Comparison of ENCODE assay signal across 17 cellular contexts in the genomic region with DNA sequence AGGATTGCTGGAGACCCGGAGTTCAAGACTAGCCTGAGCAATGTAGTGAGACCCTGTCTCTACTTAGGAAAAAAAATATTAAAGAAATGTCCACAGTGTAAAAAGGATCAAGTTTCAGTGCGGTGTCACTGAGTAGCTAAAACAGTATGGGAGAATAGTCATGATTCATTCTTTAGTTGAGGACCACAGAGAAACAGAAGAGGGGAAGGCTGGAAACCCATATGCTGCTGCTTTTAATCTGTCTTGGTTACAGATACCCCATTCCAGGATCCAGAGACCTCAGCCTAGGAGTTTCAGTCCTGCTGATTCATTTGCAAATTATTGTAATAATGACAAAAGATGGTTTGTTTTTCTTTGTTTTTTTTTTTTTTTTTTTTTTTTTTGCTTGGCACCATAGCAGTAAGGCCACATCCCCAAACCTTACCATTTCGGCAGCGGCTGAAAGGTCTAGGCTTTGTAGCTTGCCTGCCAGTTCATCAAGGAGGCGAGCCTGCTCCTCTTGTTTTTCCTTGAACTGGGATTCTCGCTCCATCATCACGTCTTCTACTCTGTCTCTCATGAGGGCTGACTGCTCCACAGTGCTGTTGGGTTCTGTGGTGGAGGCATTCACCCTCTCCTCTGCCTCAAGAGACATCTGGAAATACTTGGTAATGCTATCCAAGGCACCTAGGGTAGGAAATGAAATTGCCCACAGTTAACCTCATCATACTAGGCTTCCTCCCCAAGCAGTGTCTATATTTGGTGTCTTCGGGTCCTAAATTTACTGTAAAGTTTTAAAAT. TPM values are rescaled to one million over a fixed set of nuclear protein-coding genes. Genes with fewer than 3 reads are reported as not detected.
A peak's percentile ranks its signal among the peaks of the same experiment; 100 is the strongest.
DNase-seq lines count a peak whose midpoint lies in the region; TF ChIP-seq lines count a peak whose summit lies in the region.
"Had no signal": no experiment of that assay in that cellular context is flagged by ENCODE, and none has a peak within 500 bp of the region (broad histone marks: within the 10 kb centered on the region; RNA-seq: fewer than 3 reads in every experiment).

No MANE protein-coding gene starts in this region.

- intact Hi-C loops in esophagus muscularis mucosa (cut with DNase I) = no loop called here

- CTCF ChIA-PET in activated CD4-positive, alpha-beta memory T cell treated with anti-CD3 and anti-CD28 coated beads, Interleukin-2, amount 10 ng/mL, durations not matched to agents 7 days and 5 days (lab: Charles Lee) = no interaction called here

- H2AFZ ChIP-seq in osteoblast (ENCODE audit: low read length) = no peak overlapping the region

- no peaks in the 10 kb centered on the region for H4K20me1 ChIP-seq in osteoblast (ENCODE audit: insufficient read depth, low read length)

- POLR2A ChIA-PET in activated CD4-positive, alpha-beta memory T cell treated with anti-CD3 and anti-CD28 coated beads, Interleukin-2, amount 10 ng/mL, durations not matched to agents 7 days and 5 days (lab: Charles Lee) = interaction anchor here (0.5 kb wide), 1 partner anchor 659 kb away, joined by 4 read pairs; no protein-coding TSS in a partner anchor

- H3K79me2 ChIP-seq in osteoblast (ENCODE audit: insufficient read depth, low read length) = peaks cover 15% of the 10 kb centered on the region

- no peak for TF ChIP-seq EP300 in esophagus muscularis mucosa (IDR thresholded peaks at IDR 0.05)

- H3K27ac ChIP-seq in esophagus muscularis mucosa (replicated peaks in 1 of 4) (peak overlapping the region; percentile 46 to 86 (median 73)), osteoblast (ENCODE audit: low read depth, low read length) (peak overlapping the region; percentile 81)
- H3K27ac ChIP-seq: HL-60, ovary had no signal

- H3K9me3 Mint-ChIP-seq in activated CD4-positive, alpha-beta memory T cell treated with anti-CD3 and anti-CD28 coated beads, Interleukin-2, amount 10 ng/mL, durations not matched to agents 7 days and 5 days = no peaks in the 10 kb centered on the region
- H3K9me3 Mint-ChIP-seq: CD14-positive monocyte; stimulated activated naive CD8-positive, alpha-beta T cell treated with anti-CD3 and anti-CD28 coated beads, Interleukin-15, Interleukin-2, amounts not matched to agents 100 ng/mL and 50 ng/mL, for 24 hours had no signal

- peaks cover 8 to 68% (median 42%) of the 10 kb centered on the region in 4 donors for H3K36me3 ChIP-seq in esophagus muscularis mucosa
- H3K36me3 ChIP-seq in osteoblast (ENCODE audit: insufficient read depth, low read length) = peaks cover 80% of the 10 kb centered on the region
- H3K36me3 ChIP-seq: ovary had no signal

- H3K4me2 ChIP-seq in osteoblast (ENCODE audit: insufficient read depth, low read length) = peak overlapping the region; percentile 38

- 89% methylated on average over 8 of the region's 8 CpGs for WGBS in esophagus muscularis mucosa

- no peak for TF ChIP-seq POLR2A in esophagus muscularis mucosa (IDR thresholded peaks at IDR 0.05; ENCODE audit: low read depth)

- H3K27me3 Mint-ChIP-seq in activated CD4-positive, alpha-beta memory T cell treated with anti-CD3 and anti-CD28 coated beads, Interleukin-2, amount 10 ng/mL, durations not matched to agents 7 days and 5 days = no peaks in the 10 kb centered on the region
- H3K27me3 Mint-ChIP-seq: activated CD8-positive, alpha-beta memory T cell treated with anti-CD3 and anti-CD28 coated beads, Interleukin-2, amount 10 ng/mL, durations not matched to agents 7 days and 5 days; activated naive CD8-positive, alpha-beta T cell; stimulated activated naive CD8-positive, alpha-beta T cell treated with anti-CD3 and anti-CD28 coated beads, Interleukin-15, Interleukin-2, amounts not matched to agents 100 ng/mL and 50 ng/mL, for 24 hours had no signal

- DNase-seq in DMS53 (lab: John Stamatoyannopoulos, UW) (peak; percentile 39), LHCN-M2 (ENCODE audit: low read depth) (peak; percentile 97), esophagus muscularis mucosa (ENCODE audit: extremely low spot score) (no peak), osteoblast (ENCODE audit: insufficient read length, low spot score, missing footprints) (peak; percentile 52), inferior parietal cortex (ENCODE audit: extremely low spot score) (no peak), NCI-H446 (lab: John Stamatoyannopoulos, UW) (no peak)
- no peak for DNase-seq in activated CD4-positive, alpha-beta memory T cell treated with anti-CD3 and anti-CD28 coated beads, Interleukin-2, amount 10 ng/mL, durations not matched to agents 7 days and 5 days
- no peak for DNase-seq in activated effector memory CD4-positive, alpha-beta T cell treated with Interleukin-2 at 50 U/mL for 16 hours
- DNase-seq: activated CD8-positive, alpha-beta memory T cell treated with anti-CD3 and anti-CD28 coated beads, Interleukin-2, amount 10 ng/mL, durations not matched to agents 7 days and 5 days; left cardiac atrium; NCI-H524; ovary; stimulated activated CD4-positive, alpha-beta T cell treated with anti-CD3 and anti-CD28 coated beads, Interleukin-4, amount 100 ng/mL, for 24 hours had no signal

- H3K4me3 ChIP-seq in esophagus muscularis mucosa (no peak overlapping the region), osteoblast (ENCODE audit: insufficient read depth, low read length) (no peak overlapping the region)
- H3K4me3 ChIP-seq: ovary had no signal

- H3K4me1 ChIP-seq in esophagus muscularis mucosa (peaks cover 40 to 86% (median 86%) of the 10 kb centered on the region in 4 donors), osteoblast (ENCODE audit: insufficient read depth, low read length) (peaks cover 62% of the 10 kb centered on the region)

- TF ChIP-seq CTCF in esophagus muscularis mucosa (IDR thresholded peaks at IDR 0.05) = no peak
- TF ChIP-seq CTCF in osteoblast (IDR thresholded peaks at IDR 0.05; ENCODE audit: extremely low read depth, low read depth, low read length) = no peak

- H3K27ac Mint-ChIP-seq in activated CD4-positive, alpha-beta memory T cell treated with anti-CD3 and anti-CD28 coated beads, Interleukin-2, amount 10 ng/mL, durations not matched to agents 7 days and 5 days = no peak overlapping the region
- H3K27ac Mint-ChIP-seq: activated CD8-positive, alpha-beta memory T cell treated with anti-CD3 and anti-CD28 coated beads, Interleukin-2, amount 10 ng/mL, durations not matched to agents 7 days and 5 days; activated naive CD8-positive, alpha-beta T cell; stimulated activated naive CD8-positive, alpha-beta T cell treated with anti-CD3 and anti-CD28 coated beads, Interleukin-15, Interleukin-2, amounts not matched to agents 100 ng/mL and 50 ng/mL, for 24 hours had no signal

- H3K27me3 ChIP-seq in esophagus muscularis mucosa = no peaks in the 10 kb centered on the region
- no peaks in the 10 kb centered on the region for H3K27me3 ChIP-seq in osteoblast (ENCODE audit: insufficient read depth, low read length)
- H3K27me3 ChIP-seq: ovary had no signal

- no peak overlapping the region for H3K4me3 Mint-ChIP-seq in activated CD4-positive, alpha-beta memory T cell treated with anti-CD3 and anti-CD28 coated beads, Interleukin-2, amount 10 ng/mL, durations not matched to agents 7 days and 5 days
- H3K4me3 Mint-ChIP-seq: activated CD8-positive, alpha-beta memory T cell treated with anti-CD3 and anti-CD28 coated beads, Interleukin-2, amount 10 ng/mL, durations not matched to agents 7 days and 5 days; activated naive CD8-positive, alpha-beta T cell; CD14-positive monocyte; stimulated activated naive CD8-positive, alpha-beta T cell treated with anti-CD3 and anti-CD28 coated beads, Interleukin-15, Interleukin-2, amounts not matched to agents 100 ng/mL and 50 ng/mL, for 24 hours had no signal

- H3K4me1 Mint-ChIP-seq in activated CD4-positive, alpha-beta memory T cell treated with anti-CD3 and anti-CD28 coated beads, Interleukin-2, amount 10 ng/mL, durations not matched to agents 7 days and 5 days = no peaks in the 10 kb centered on the region
- H3K4me1 Mint-ChIP-seq: activated CD8-positive, alpha-beta memory T cell treated with anti-CD3 and anti-CD28 coated beads, Interleukin-2, amount 10 ng/mL, durations not matched to agents 7 days and 5 days; CD14-positive monocyte had no signal

- H3K9me3 ChIP-seq in esophagus muscularis mucosa (no peaks in the 10 kb centered on the region), osteoblast (ENCODE audit: low read depth, low read length) (no peaks in the 10 kb centered on the region)
- H3K9me3 ChIP-seq: ovary had no signal

- peaks cover 12% of the 10 kb centered on the region for H3K36me3 Mint-ChIP-seq in activated CD4-positive, alpha-beta memory T cell treated with anti-CD3 and anti-CD28 coated beads, Interleukin-2, amount 10 ng/mL, durations not matched to agents 7 days and 5 days (ENCODE audit: low read depth)
- H3K36me3 Mint-ChIP-seq: activated CD8-positive, alpha-beta memory T cell treated with anti-CD3 and anti-CD28 coated beads, Interleukin-2, amount 10 ng/mL, durations not matched to agents 7 days and 5 days had no signal

RNA-seq across cellular contexts. Expression of a gene that starts 44.2 kb away (rescaled TPM):
- total RNA-seq in LHCN-M2 (2014; rRNA removed) (109 and 220 TPM in 2 replicates), esophagus muscularis mucosa (100 to 1,000 TPM in 3 of 4 donors, 10 to 100 TPM in 1; 99.9 to 135 (median 119) TPM), osteoblast (53.6 and 55.4 TPM in 2 replicates)
- polyA plus RNA-seq in LHCN-M2 (2012) = 51.3 TPM
- 10 to 100 TPM; 68.2 to 70.6 TPM for total RNA-seq in activated CD4-positive, alpha-beta memory T cell treated with anti-CD3 and anti-CD28 coated beads, Interleukin-2, amount 10 ng/mL, durations not matched to agents 7 days and 5 days

Comparison
In these comparisons a context has a peak if more than half of its experiments do, and no peak if none do; other contexts are left out.
1. DNase-seq: peak in DMS53 (single experiment), LHCN-M2 (single experiment) and osteoblast (single experiment); none in esophagus muscularis mucosa (single experiment), inferior parietal cortex (single experiment), activated CD4-positive, alpha-beta memory T cell treated with anti-CD3 and anti-CD28 coated beads, Interleukin-2, amount 10 ng/mL, durations not matched to agents 7 days and 5 days (single experiment), activated effector memory CD4-positive, alpha-beta T cell treated with Interleukin-2 at 50 U/mL for 16 hours (single experiment) and NCI-H446 (0 of 2).